25 cellular contexts compared by ENCODE assay signal in the genomic region with DNA sequence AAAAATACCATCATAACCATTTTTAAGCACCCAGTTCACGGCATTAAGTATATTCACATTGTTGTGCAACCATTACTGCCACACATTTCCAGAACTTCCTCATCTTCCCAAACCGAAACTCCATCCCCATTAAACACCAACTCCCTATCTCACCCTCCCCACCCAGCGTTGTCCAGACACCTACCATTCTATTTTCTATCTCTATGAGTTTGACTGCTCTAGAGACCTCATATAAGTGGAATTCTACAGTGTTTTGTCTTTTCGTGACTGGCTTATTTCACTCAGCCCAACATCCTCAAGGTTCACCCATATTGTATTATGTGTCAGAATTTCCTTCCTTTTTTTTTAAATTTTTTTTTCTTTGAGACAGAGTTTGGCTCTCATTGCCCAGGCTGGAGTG. TPM values are rescaled to one million over a fixed set of nuclear protein-coding genes. Genes with fewer than 3 reads are reported as not detected.
A peak's percentile ranks its signal among the peaks of the same experiment; 100 is the strongest.
DNase-seq lines count a peak whose midpoint lies in the region; TF ChIP-seq lines count a peak whose summit lies in the region.
"Had no signal": no experiment of that assay in that cellular context is flagged by ENCODE, and none has a peak within 500 bp of the region (broad histone marks: within the 10 kb centered on the region; RNA-seq: fewer than 3 reads in every experiment).

No MANE protein-coding gene starts in this region.

- no peak overlapping the region for H3K27ac ChIP-seq in H9 (ENCODE audit: insufficient read length, low read depth, low read length)
- H3K27ac ChIP-seq in sigmoid colon, result no peak overlapping the region
- H3K27ac ChIP-seq: SJCRH30, suprapubic skin had no signal

- WGBS in H9 (ENCODE audit: extremely low coverage, insufficient read length, low lambda C conversion rate), result 92% methylated on average over 2 of the region's 4 CpGs
- 71 to 88% methylated on average over 4 of the region's 4 CpGs for WGBS in sigmoid colon, 2 donors

- H3K79me2 ChIP-seq in H9 (ENCODE audit: insufficient read depth, low read length), result peaks cover 11% of the 10 kb centered on the region

- no peak overlapping the region for H3K23ac ChIP-seq in H9 (ENCODE audit: insufficient read length, low read depth, low read length)

- TF ChIP-seq POLR2A in sigmoid colon (IDR thresholded peaks at IDR 0.05), result no peak

- no peak overlapping the region for H2BK5ac ChIP-seq in H9 (ENCODE audit: insufficient read length, low read length)

- no peak overlapping the region for H3K9ac ChIP-seq in H9 (ENCODE audit: extremely low read depth, insufficient read length, low read length)

- H3K9me3 ChIP-seq in H9 (ENCODE audit: control insufficient read depth, low read depth, low read length) (no peaks in the 10 kb centered on the region), sigmoid colon (no peaks in the 10 kb centered on the region)
- H3K9me3 ChIP-seq: SJCRH30, suprapubic skin had no signal

- no peak overlapping the region for H3K4me3 Mint-ChIP-seq in H9
- peak overlapping the region; percentile 84 for H3K4me3 Mint-ChIP-seq in dendritic cell treated with granulocyte-macrophage colony-stimulating factor and Interleukin-4, amounts not matched to agents 40 ng/mL and 50 ng/mL, for 4 days
- H3K4me3 Mint-ChIP-seq in glutamatergic neuron (ENCODE audit: unreplicated experiment), result no peak overlapping the region
- H3K4me3 Mint-ChIP-seq: activated CD8-positive, alpha-beta T cell treated with anti-CD3 and anti-CD28 coated beads, Interleukin-2, amount 10 ng/mL, durations not matched to agents 7 days and 5 days; CD4-positive, alpha-beta memory T cell had no signal

- H2BK12ac ChIP-seq in H9 (ENCODE audit: insufficient read length, low read depth, low read length), result no peak overlapping the region

- no peak overlapping the region for H3T11ph ChIP-seq in H9 (ENCODE audit: low read length)

- no peaks in the 10 kb centered on the region for H3K79me1 ChIP-seq in H9 (ENCODE audit: insufficient read depth, low read depth, low read length, poor library complexity, severe bottlenecking)

- no peak overlapping the region for H3K18ac ChIP-seq in H9 (ENCODE audit: insufficient read length, low read depth, low read length)

- H4K91ac ChIP-seq in H9 (ENCODE audit: insufficient read length, low read depth, low read length), result no peak overlapping the region

- H3K36me3 Mint-ChIP-seq in H9 (ENCODE audit: insufficient read depth in 1 of 3, low read depth in 3 of 3) (peaks cover 3 to 5% (median 5%) of the 10 kb centered on the region in 3 experiments; a peak in 6 of 7 replicates), glutamatergic neuron (ENCODE audit: unreplicated experiment) (no peaks in the 10 kb centered on the region)
- peaks cover 28% of the 10 kb centered on the region for H3K36me3 Mint-ChIP-seq in dendritic cell treated with granulocyte-macrophage colony-stimulating factor and Interleukin-4, amounts not matched to agents 40 ng/mL and 50 ng/mL, for 4 days (ENCODE audit: low read depth)

- peaks cover 37 to 39% of the 10 kb centered on the region in 2 experiments for H3K4me1 Mint-ChIP-seq in H9
- peaks cover 50% of the 10 kb centered on the region for H3K4me1 Mint-ChIP-seq in dendritic cell treated with granulocyte-macrophage colony-stimulating factor and Interleukin-4, amounts not matched to agents 40 ng/mL and 50 ng/mL, for 4 days (ENCODE audit: low read depth)
- no peaks in the 10 kb centered on the region for H3K4me1 Mint-ChIP-seq in glutamatergic neuron (ENCODE audit: low read depth, unreplicated experiment)

- H2AFZ ChIP-seq in H9 (ENCODE audit: low read length), result no peak overlapping the region

- H3K27ac Mint-ChIP-seq in H9 (peak overlapping the region in 2 of 3 experiments; percentile 5 to 10; a peak in 1 of 7 replicates), glutamatergic neuron (ENCODE audit: unreplicated experiment) (no peak overlapping the region)
- H3K27ac Mint-ChIP-seq in dendritic cell treated with granulocyte-macrophage colony-stimulating factor and Interleukin-4, amounts not matched to agents 40 ng/mL and 50 ng/mL, for 4 days, result peak overlapping the region; percentile 96
- H3K27ac Mint-ChIP-seq: activated CD8-positive, alpha-beta T cell treated with anti-CD3 and anti-CD28 coated beads, Interleukin-2, amount 10 ng/mL, durations not matched to agents 7 days and 5 days had no signal

- H3K4me1 ChIP-seq in H9 (ENCODE audit: insufficient read depth, low read length), result peaks cover 36% of the 10 kb centered on the region; the same call in 1 of the 2 replicates
- H3K4me1 ChIP-seq in sigmoid colon, result no peaks in the 10 kb centered on the region
- H3K4me1 ChIP-seq: SJCRH30, suprapubic skin had no signal

- H2BK120ac ChIP-seq in H9 (ENCODE audit: low read depth, low read length, poor library complexity, severe bottlenecking), result no peak overlapping the region

- H3K27me3 ChIP-seq in H9 (ENCODE audit: insufficient read depth, low read length) (no peaks in the 10 kb centered on the region), sigmoid colon (no peaks in the 10 kb centered on the region)
- H3K27me3 ChIP-seq: dorsolateral prefrontal cortex, SJCRH30, suprapubic skin had no signal

- no peak overlapping the region for H2AK5ac ChIP-seq in H9 (ENCODE audit: insufficient read length, low read length)

- H3K4me3 ChIP-seq in sigmoid colon, result no peak overlapping the region
- H3K4me3 ChIP-seq: dorsolateral prefrontal cortex, SJCRH30, suprapubic skin had no signal

- no peak overlapping the region for H2BK15ac ChIP-seq in H9 (ENCODE audit: low read depth, low read length)

- H3K14ac ChIP-seq in H9 (ENCODE audit: insufficient read depth, low read length), result no peak overlapping the region

- no peak overlapping the region for H2BK20ac ChIP-seq in H9 (ENCODE audit: low read depth, low read length, poor library complexity, severe bottlenecking)

- no peak for TF ChIP-seq EP300 in sigmoid colon (IDR thresholded peaks at IDR 0.05)

- H3K9me3 Mint-ChIP-seq in H9, result no peaks in the 10 kb centered on the region; a peak in 1 of 5 replicates
- H3K9me3 Mint-ChIP-seq in dendritic cell treated with granulocyte-macrophage colony-stimulating factor and Interleukin-4, amounts not matched to agents 40 ng/mL and 50 ng/mL, for 4 days, result no peaks in the 10 kb centered on the region
- H3K9me3 Mint-ChIP-seq in glutamatergic neuron (ENCODE audit: unreplicated experiment), result peaks cover 3% of the 10 kb centered on the region
- H3K9me3 Mint-ChIP-seq: CD4-positive, alpha-beta memory T cell had no signal

- H3K23me2 ChIP-seq in H9 (ENCODE audit: insufficient read length, low read depth, low read length, poor library complexity, severe bottlenecking), result no peaks in the 10 kb centered on the region

- no peak overlapping the region for H4K5ac ChIP-seq in H9 (ENCODE audit: insufficient read length, low read depth, low read length)

- DNase-seq in H9 (no peak), NOMO-1 treated with DMSO at 0.1 percent for 48 hours (lab: John Stamatoyannopoulos, UW; ENCODE audit: unreplicated experiment) (peak; percentile 77), sigmoid colon (peak; percentile 18), NCI-H187 treated with DMSO at 0.1 percent for 48 hours (lab: John Stamatoyannopoulos, UW) (no peak), glutamatergic neuron (no peak), DMS53 (lab: John Stamatoyannopoulos, UW) (no peak)
- DNase-seq: activated CD4-positive, CD25-positive, alpha-beta regulatory T cell; activated CD8-positive, alpha-beta T cell treated with anti-CD3 and anti-CD28 coated beads, Interleukin-2, amount 10 ng/mL, durations not matched to agents 7 days and 5 days; activated T-cell treated with anti-CD3 and anti-CD28 coated beads, Interleukin-2, amount 50 U/mL, for 1 hour; anterior cingulate cortex; caudate nucleus; CD4-positive, alpha-beta memory T cell; dorsolateral prefrontal cortex; foreskin fibroblast; H7; hippocampal formation; Karpas-422; NCI-H1417 treated with DMSO at 0.1 percent for 48 hours; NCI-H2171 treated with DMSO at 0.1 percent for 48 hours; PC-3; retina; SJCRH30; T-helper 2 cell had no signal

- H3K27me3 Mint-ChIP-seq in H9 (ENCODE audit: low read depth), result no peaks in the 10 kb centered on the region
- H3K27me3 Mint-ChIP-seq in dendritic cell treated with granulocyte-macrophage colony-stimulating factor and Interleukin-4, amounts not matched to agents 40 ng/mL and 50 ng/mL, for 4 days, result no peaks in the 10 kb centered on the region
- H3K27me3 Mint-ChIP-seq in glutamatergic neuron (ENCODE audit: unreplicated experiment), result peaks cover 5% of the 10 kb centered on the region
- H3K27me3 Mint-ChIP-seq: CD4-positive, alpha-beta memory T cell had no signal

- H3K56ac ChIP-seq in H9 (ENCODE audit: insufficient read length, low read depth, low read length), result no peak overlapping the region

- no peak overlapping the region for H3K4me2 ChIP-seq in H9 (ENCODE audit: insufficient read depth, insufficient read length, low read length)

- H4K20me1 ChIP-seq in H9 (ENCODE audit: control insufficient read depth, insufficient read depth, insufficient read length), result no peaks in the 10 kb centered on the region

- H3K36me3 ChIP-seq in sigmoid colon, result peaks cover 0 to 8% (median 0%) of the 10 kb centered on the region in 4 donors
- H3K36me3 ChIP-seq: SJCRH30 had no signal

- intact Hi-C loops in dendritic cell treated with granulocyte-macrophage colony-stimulating factor and Interleukin-4, amounts not matched to agents 40 ng/mL and 50 ng/mL, for 4 days (cut with micrococcal nuclease), result loop anchor here (1.0 kb wide), 1 partner anchor 11 kb away; no protein-coding TSS in a partner anchor
- intact Hi-C loops in sigmoid colon (cut with DNase I), result no loop called here

- TF ChIP-seq CTCF in H9 (conservative IDR thresholded peaks at IDR 0.05) (no peak), sigmoid colon (IDR thresholded peaks at IDR 0.05) (no peak), glutamatergic neuron (IDR thresholded peaks at IDR 0.05; ENCODE audit: partially characterized antibody, unreplicated experiment) (no peak)

- H3K4ac ChIP-seq in H9 (ENCODE audit: low read depth, low read length), result no peak overlapping the region

- no peak overlapping the region for H4K8ac ChIP-seq in H9 (replicated peaks; ENCODE audit: insufficient read length, low read depth, low read length)

RNA-seq across cellular contexts. Expression of a gene that starts 45.2 kb away (rescaled TPM):
- 59.2 and 63.4 TPM in 2 replicates for total RNA-seq in H9 (2021)
- 10 to 100 TPM; 43.4 to 62.1 (median 51.2) TPM for total RNA-seq in sigmoid colon
- polyA plus RNA-seq in sigmoid colon, result 10 to 100 TPM; 13.2 to 24.8 (median 21.7) TPM
- 98.6 TPM for total RNA-seq in glutamatergic neuron (ENCODE audit: unreplicated experiment)

Comparison
In these comparisons a context has a peak if more than half of its experiments do, and no peak if none do; other contexts are left out.
1. DNase-seq: peak in NOMO-1 treated with DMSO at 0.1 percent for 48 hours (single experiment) and sigmoid colon (single experiment); none in H9 (single experiment), NCI-H187 treated with DMSO at 0.1 percent for 48 hours (single experiment), glutamatergic neuron (single experiment) and DMS53 (single experiment).